Comparison of ENCODE assay signal across 18 cellular contexts in genomic region chr15:67047149-67047661, GRCh38. TPM values are rescaled to one million over a fixed set of nuclear protein-coding genes. Genes with fewer than 3 reads are reported as not detected.
DNase-seq lines count a peak whose midpoint lies in the region; TF ChIP-seq lines count a peak whose summit lies in the region.
"Had no signal": no experiment of that assay in that cellular context is flagged by ENCODE, and none has a peak within 500 bp of the region (broad histone marks: within the 10 kb centered on the region; RNA-seq: fewer than 3 reads in every experiment).

No MANE protein-coding gene starts in this region.

- H3K4me1 ChIP-seq in HEK293 (ENCODE audit: control insufficient read depth, insufficient read depth, low read length) (peaks cover 30% of the 10 kb centered on the region), osteoblast (ENCODE audit: insufficient read depth, low read length) (peaks cover 65% of the 10 kb centered on the region)

- H3K36me3 ChIP-seq in HEK293 (ENCODE audit: control insufficient read depth in 2 of 2, insufficient read depth in 1 of 2, low read length in 2 of 2) (no peaks in the 10 kb centered on the region), osteoblast (ENCODE audit: insufficient read depth, low read length) (no peaks in the 10 kb centered on the region)
- H3K36me3 ChIP-seq: HAP-1 had no signal

- H3K9me3 ChIP-seq in HEK293 (ENCODE audit: control insufficient read depth, insufficient read depth, low read depth, low read length) (no peaks in the 10 kb centered on the region), osteoblast (ENCODE audit: low read depth, low read length) (no peaks in the 10 kb centered on the region)
- H3K9me3 ChIP-seq: HAP-1 had no signal

- H3K4me3 ChIP-seq in HEK293 (ENCODE audit: low read depth, low read length) (no peak overlapping the region), osteoblast (ENCODE audit: insufficient read depth, low read length) (no peak overlapping the region)
- H3K4me3 ChIP-seq: HAP-1, PC-9, SK-N-MC had no signal

- POLR2A ChIA-PET in HEK293 (lab: Yijun Ruan, JAX) = interaction anchor here (0.6 to 0.7 kb wide), 2 partner anchors 33 to 207 kb away, joined by 3 to 5 read pairs; no protein-coding TSS in a partner anchor

- H3K27ac ChIP-seq in 22Rv1 (peak overlapping the region; percentile 98), HEK293 (ENCODE audit: extremely low read depth, low read depth, low read length) (no peak overlapping the region), VCaP (peak overlapping the region; percentile 74; the same call in 1 of the 2 replicates), osteoblast (ENCODE audit: low read depth, low read length) (peak overlapping the region; percentile 5)
- H3K27ac ChIP-seq: HL-60, SK-N-MC had no signal

- H3K79me2 ChIP-seq in osteoblast (ENCODE audit: insufficient read depth, low read length) = no peaks in the 10 kb centered on the region

- no peak overlapping the region for H2AFZ ChIP-seq in osteoblast (ENCODE audit: low read length)
- H2AFZ ChIP-seq: PC-9 had no signal

- DNase-seq in osteoblast (ENCODE audit: insufficient read length, low spot score, missing footprints) = no peak
- DNase-seq in epidermal melanocyte (ENCODE audit: insufficient read length, low spot score) = no peak
- no peak for DNase-seq in activated CD8-positive, alpha-beta memory T cell treated with anti-CD3 and anti-CD28 coated beads, Interleukin-2, amount 50 U/mL, for 4 hours
- DNase-seq in Ammon's horn (ENCODE audit: low spot score) = no peak
- no peak for DNase-seq in D341Med (ENCODE audit: low spot score)
- DNase-seq: Calu3, KBM-7, NCI-H1694 treated with DMSO at 0.1 percent for 48 hours, NCI-H345, NCI-H526, PC-9, Right ventricle myocardium superior had no signal

- no peaks in the 10 kb centered on the region for H3K27me3 ChIP-seq in osteoblast (ENCODE audit: insufficient read depth, low read length)

- no peak overlapping the region for H3K4me2 ChIP-seq in osteoblast (ENCODE audit: insufficient read depth, low read length)

- no peak for TF ChIP-seq CTCF in 22Rv1 (IDR thresholded peaks at IDR 0.05)
- no peak for TF ChIP-seq CTCF in HEK293 (tag by site-specific recombination; IDR thresholded peaks at IDR 0.05)
- TF ChIP-seq CTCF in VCaP (conservative IDR thresholded peaks at IDR 0.05) = no peak
- TF ChIP-seq CTCF in osteoblast (IDR thresholded peaks at IDR 0.05; ENCODE audit: extremely low read depth, low read depth, low read length) = no peak

- no peaks in the 10 kb centered on the region for H4K20me1 ChIP-seq in osteoblast (ENCODE audit: insufficient read depth, low read length)

- CTCF ChIA-PET in HEK293 (lab: Yijun Ruan, JAX) = interaction anchor here (0.6 kb wide), 1 partner anchor 856 kb away, joined by 3 read pairs; no protein-coding TSS in a partner anchor

TF ChIP-seq in HEK293, 187 proteins besides CTCF, POLR2A, EP300 and RAD21:
- peak; percentile 64; the same call in 1 of the 2 replicates for TF ChIP-seq EGR2 (tag by site-specific recombination; IDR thresholded peaks at IDR 0.05; ENCODE audit: low read depth)
- no peak for TF ChIP-seq ZBTB1 (tag by site-specific recombination; IDR thresholded peaks at IDR 0.05)
- peak; percentile 81 for TF ChIP-seq ZFHX2 (tag by site-specific recombination; conservative IDR thresholded peaks at IDR 0.05)
- TF ChIP-seq ZNF433 (tag by site-specific recombination; IDR thresholded peaks at IDR 0.05; ENCODE audit: low read depth) = no peak
TF ChIP-seq in HEK293: peak in this region for 2.

RNA-seq across cellular contexts. Expression of gene SMAD3, which starts 18.2 kb away (rescaled TPM):
- total RNA-seq in osteoblast = 41.8 and 60.1 TPM in 2 replicates
